8 cellular contexts compared by ENCODE assay signal in genomic region chr3:75258821-75259220, GRCh38.
DNase-seq lines count a peak whose midpoint lies in the region; ATAC-seq, FAIRE-seq and TF ChIP-seq lines count a peak whose summit lies in the region.
"Not testable (repeated sequence)": the region's sequence is repeated elsewhere in the genome, so short reads cannot be mapped to it uniquely, and the experiment has no call there.

No MANE protein-coding gene starts in this region.

- not testable (repeated sequence) for TF ChIP-seq POLR2A in GM12878 (IDR thresholded peaks at IDR 0.05; ENCODE audit: low read depth, low read length)

- H3K27me3 Mint-ChIP-seq in nephron progenitor cell (ENCODE audit: low read depth, poor library complexity) = peaks cover 25% of the 10 kb centered on the region

- H3K36me3 Mint-ChIP-seq in nephron progenitor cell (ENCODE audit: low read depth) = not testable (repeated sequence)

- not testable (repeated sequence) for H2AFZ ChIP-seq in Loucy (ENCODE audit: low read length); OCI-LY1 (ENCODE audit: low read length); GM12878 (ENCODE audit: control insufficient read depth, low read depth, low read length)

- not testable (repeated sequence) for H3K9me3 Mint-ChIP-seq in nephron progenitor cell

- intact Hi-C loops in GM12878 (cut with micrococcal nuclease; ENCODE audit: unreplicated experiment) = loop anchor here (10.0 kb wide), 1 partner anchor 166 kb away; no protein-coding TSS in a partner anchor

- in situ Hi-C loops in GM12878 (cut with MboI) = not testable (repeated sequence)

- not testable (repeated sequence) for H3K36me3 ChIP-seq in GM06990 (ENCODE audit: control insufficient read depth, insufficient read depth, low read length); Loucy (ENCODE audit: insufficient read depth, low read length); OCI-LY1 (ENCODE audit: insufficient read depth, low read length); GM12878 (ENCODE audit: control insufficient read depth in 2 of 2, insufficient read depth in 2 of 2, low read length in 1 of 2)

- not testable (repeated sequence) for H3K27ac Mint-ChIP-seq in nephron progenitor cell

- peak; percentile 33 for TF ChIP-seq RAD21 in GM12878 (IDR thresholded peaks at IDR 0.05; ENCODE audit: insufficient read depth, low read depth, low read length)

- CTCF ChIA-PET in GM12878 (lab: Yijun Ruan, JAX) = interaction anchor here (0.9 to 2.1 kb wide), 3 partner anchors 9 to 163 kb away, joined by 4 to 12 read pairs (median 5); no protein-coding TSS in a partner anchor

- not testable (repeated sequence) for H3K4me3 Mint-ChIP-seq in nephron progenitor cell

- DNase-seq in GM06990 (ENCODE audit: extremely low read depth, insufficient read length); GM12878 (ENCODE audit: low read depth, low spot score); nephron progenitor cell: not testable (repeated sequence)
- DNase-seq in HCEC 1CT (peak; percentile 2), fibroblast of the aortic adventitia (ENCODE audit: low read depth) (peak; percentile 29)

- TF ChIP-seq CTCF in GM06990 (IDR thresholded peaks at IDR 0.05; ENCODE audit: insufficient read depth, low read length, poor library complexity, severe bottlenecking) (peak; percentile 19), Loucy (conservative IDR thresholded peaks at IDR 0.05; ENCODE audit: low read length) (peak; percentile 51), OCI-LY1 (IDR thresholded peaks at IDR 0.05; ENCODE audit: low read length) (peak; percentile 46; the same call in 1 of the 2 replicates), GM12878 (IDR thresholded peaks at IDR 0.05 in 2 of 3, conservative IDR thresholded peaks at IDR 0.05 in 1 of 3; ENCODE audit: control insufficient read depth in 2 of 3, extremely low read depth in 1 of 3, insufficient read depth in 1 of 3, low read depth in 3 of 3, low read length in 3 of 3) (peak; percentile 7 to 33 (median 10); a peak in 2 of 6 replicates), fibroblast of the aortic adventitia (IDR thresholded peaks at IDR 0.05; ENCODE audit: insufficient read depth, low read length) (peak; percentile 29), nephron progenitor cell (IDR thresholded peaks at IDR 0.05) (peak; percentile 53)

- not testable (repeated sequence) for H3K27ac ChIP-seq in OCI-LY1 (ENCODE audit: low read depth, low read length, poor library complexity, severe bottlenecking); GM12878 (ENCODE audit: control insufficient read depth, insufficient read depth)

- peak; percentile 86 for ATAC-seq in GM12878

- WGBS in GM12878 (ENCODE audit: insufficient coverage, insufficient replicate concordance, low lambda C conversion rate, missing lambda C conversion rate) = 0% methylated on average over 1 of the region's 1 CpG

- H3K27me3 ChIP-seq in GM06990 (replicated peaks; ENCODE audit: control insufficient read depth, insufficient read depth, low read length); Loucy (ENCODE audit: insufficient read depth, low read length, poor library complexity, severe bottlenecking); OCI-LY1 (ENCODE audit: insufficient read depth, low read length); GM12878 (replicated peaks in 1 of 2; ENCODE audit: control insufficient read depth in 2 of 2, insufficient read depth in 2 of 2, low read length in 1 of 2): not testable (repeated sequence)

- H3K4me2 ChIP-seq in Loucy (ENCODE audit: low read depth, low read length, poor library complexity, severe bottlenecking); OCI-LY1 (ENCODE audit: low read length); GM12878 (ENCODE audit: control insufficient read depth, insufficient read depth): not testable (repeated sequence)

- not testable (repeated sequence) for H3K9ac ChIP-seq in Loucy (ENCODE audit: low read depth, low read length, poor library complexity, severe bottlenecking); OCI-LY1 (ENCODE audit: low read length); GM12878 (ENCODE audit: control insufficient read depth, insufficient read depth, low read length)

- H3K9me3 ChIP-seq in Loucy (ENCODE audit: insufficient read depth, low read depth, low read length); OCI-LY1 (ENCODE audit: low read length); GM12878 (replicated peaks; ENCODE audit: control insufficient read depth, insufficient read depth, low read length): not testable (repeated sequence)

- RAD21 ChIA-PET in GM12878 (lab: Charles Lee; ENCODE audit: unreplicated experiment) = not testable (repeated sequence)

- not testable (repeated sequence) for H4K20me1 ChIP-seq in Loucy (ENCODE audit: insufficient read depth, low read length, poor library complexity, severe bottlenecking); OCI-LY1 (ENCODE audit: insufficient read depth, low read length); GM12878 (ENCODE audit: control insufficient read depth, insufficient read depth)

- POLR2A ChIA-PET in GM12878 (lab: Charles Lee) = not testable (repeated sequence)

- H3K4me3 ChIP-seq in GM06990 (replicated peaks; ENCODE audit: low read depth, low read length); Loucy (ENCODE audit: low read length, poor library complexity, severe bottlenecking); OCI-LY1 (ENCODE audit: low read depth, low read length, poor library complexity, severe bottlenecking); GM12878; fibroblast of the aortic adventitia (ENCODE audit: low read depth, low read length): not testable (repeated sequence)

- H3K4me1 ChIP-seq in Loucy (ENCODE audit: insufficient read depth, low read length, poor library complexity, severe bottlenecking); OCI-LY1 (ENCODE audit: insufficient read depth, low read length, severe bottlenecking); GM12878 (ENCODE audit: control insufficient read depth, insufficient read depth, low read length): not testable (repeated sequence)

- FAIRE-seq in A204.1 (lab: Jason Lieb, UNC) (peak; percentile 98), GM12878 (lab: Jason Lieb, UNC) (peak; percentile 49)

- SMC1A ChIA-PET in GM12878 (lab: Charles Lee; ENCODE audit: uncharacterized antibody, unreplicated experiment) = interaction anchor here (0.9 to 2.4 kb wide), 4 partner anchors 16 to 163 kb away, joined by 3 to 8 read pairs (median 6); no protein-coding TSS in a partner anchor

- H3F3A ChIP-seq in Loucy (ENCODE audit: low read depth); OCI-LY1 (ENCODE audit: insufficient read depth, low read length): not testable (repeated sequence)

- not testable (repeated sequence) for TF ChIP-seq EP300 in GM12878 (IDR thresholded peaks at IDR 0.05; ENCODE audit: borderline replicate concordance in 1 of 2, control insufficient read depth in 1 of 2, low read depth in 2 of 2, low read length in 2 of 2)

- not testable (repeated sequence) for H3K79me2 ChIP-seq in Loucy (ENCODE audit: insufficient read depth, low read length); OCI-LY1 (ENCODE audit: insufficient read depth, low read length); GM12878 (ENCODE audit: control insufficient read depth, insufficient read depth, low read length)

- H3K9me2 ChIP-seq in Loucy (replicated peaks; ENCODE audit: low read depth, low read length); OCI-LY1 (ENCODE audit: low read depth, low read length): not testable (repeated sequence)

- not testable (repeated sequence) for H3K4me1 Mint-ChIP-seq in nephron progenitor cell

- BruUV-seq in GM12878 (replicated peaks; lab: Mats Ljungman, UMichigan) = not testable (repeated sequence)

TF ChIP-seq in GM12878, 131 proteins besides CTCF, POLR2A, EP300 and RAD21:
- TF ChIP-seq SMC3 (IDR thresholded peaks at IDR 0.05; ENCODE audit: borderline replicate concordance, low read length) = peak; percentile 34; the same call in 1 of the 2 replicates
